In genomic region chr9:130430232-130430631, GRCh38 we compare ENCODE assay signal across 26 cellular contexts.
"Had no signal": no experiment of that assay in that cellular context is flagged by ENCODE, and none has a peak within 500 bp of the region (broad histone marks: within the 10 kb centered on the region; RNA-seq: fewer than 3 reads in every experiment).

No MANE protein-coding gene starts in this region.

- H3K4me1 Mint-ChIP-seq: mesothelial cell of epicardium had no signal

- H3K4me3 ChIP-seq: hepatocyte, left ventricle myocardium inferior, lung, neural progenitor cell, psoas muscle, skin epidermis, stomach, testis, thyroid gland, transverse colon, upper lobe of right lung had no signal

- ATAC-seq: natural killer cell; psoas muscle; sciatic nerve; stimulated activated naive B cell treated with anti-CD40 and anti-IgM and Interleukin-4, amounts not matched to agents 10 μg/mL and 1 μg/mL and 100 μg/mL, for 72 hours; stimulated activated naive CD8-positive, alpha-beta T cell treated with anti-CD3 and anti-CD28 coated beads, Interleukin-15, Interleukin-2, amounts not matched to agents 100 U/mL and 50 U/mL, for 24 hours; upper lobe of right lung had no signal

- DNase-seq: islet precursor cell; left ventricle myocardium inferior; mesendoderm; naive B cell; natural killer cell; nephron progenitor cell; stimulated activated CD4-positive, alpha-beta T cell treated with anti-CD3 and anti-CD28 coated beads, Interleukin-12 subunit alpha, Interleukin-12 subunit beta, amount 100 ng/mL, for 4 hours; stimulated activated CD4-positive, alpha-beta T cell treated with anti-CD3 and anti-CD28 coated beads, Interleukin-15, amount 100 ng/mL, for 24 hours; stimulated activated CD4-positive, alpha-beta T cell treated with anti-CD3 and anti-CD28 coated beads, Interleukin-2, amount 100 ng/mL, for 24 hours; stimulated activated CD4-positive, alpha-beta T cell treated with anti-CD3 and anti-CD28 coated beads, Interleukin-4, amount 100 ng/mL, for 1 hour; stimulated activated naive B cell treated with anti-CD40 and anti-IgM and Interleukin-4, amounts not matched to agents 10 μg/mL and 1 μg/mL and 100 μg/mL, for 72 hours; stimulated activated naive CD8-positive, alpha-beta T cell treated with anti-CD3 and anti-CD28 coated beads, Interleukin-15, Interleukin-2, amounts not matched to agents 100 U/mL and 50 U/mL, for 24 hours; stomach; testis; thyroid gland; transverse colon; upper lobe of right lung had no signal

- FAIRE-seq: urothelium cell line had no signal

- H3K4me2 ChIP-seq: hepatocyte, neural progenitor cell had no signal

- H3K4me1 ChIP-seq: parathyroid adenoma, psoas muscle had no signal

- H3K79me2 ChIP-seq: hepatocyte, parathyroid adenoma had no signal

- H3K36me3 Mint-ChIP-seq: mesothelial cell of epicardium, natural killer cell, neural progenitor cell had no signal

- H3K36me3 ChIP-seq: left ventricle myocardium inferior, neural progenitor cell, stomach, thyroid gland, transverse colon, upper lobe of right lung had no signal

- H3K27ac Mint-ChIP-seq: mesothelial cell of epicardium; natural killer cell; nephron progenitor cell; neural progenitor cell; stimulated activated naive B cell treated with anti-CD40 and anti-IgM and Interleukin-4, amounts not matched to agents 10 μg/mL and 1 μg/mL and 100 μg/mL, for 72 hours had no signal

- H2AFZ ChIP-seq: hepatocyte, neural progenitor cell, parathyroid adenoma had no signal

- H3K4me3 Mint-ChIP-seq: mesothelial cell of epicardium; naive B cell; natural killer cell; nephron progenitor cell; neural progenitor cell; stimulated activated naive B cell treated with anti-CD40 and anti-IgM and Interleukin-4, amounts not matched to agents 10 μg/mL and 1 μg/mL and 100 μg/mL, for 72 hours had no signal

- H3K27ac ChIP-seq: hepatocyte, left ventricle myocardium inferior, neural progenitor cell, parathyroid adenoma, psoas muscle, skin epidermis, stomach, testis, thyroid gland, transverse colon, upper lobe of right lung had no signal

- H3K9me3 ChIP-seq: left ventricle myocardium inferior, psoas muscle, testis, thyroid gland, transverse colon, upper lobe of right lung had no signal

- H3K27me3 ChIP-seq: testis, thyroid gland had no signal
